Comparison of ENCODE assay signal across 20 cellular contexts in the genomic region with DNA sequence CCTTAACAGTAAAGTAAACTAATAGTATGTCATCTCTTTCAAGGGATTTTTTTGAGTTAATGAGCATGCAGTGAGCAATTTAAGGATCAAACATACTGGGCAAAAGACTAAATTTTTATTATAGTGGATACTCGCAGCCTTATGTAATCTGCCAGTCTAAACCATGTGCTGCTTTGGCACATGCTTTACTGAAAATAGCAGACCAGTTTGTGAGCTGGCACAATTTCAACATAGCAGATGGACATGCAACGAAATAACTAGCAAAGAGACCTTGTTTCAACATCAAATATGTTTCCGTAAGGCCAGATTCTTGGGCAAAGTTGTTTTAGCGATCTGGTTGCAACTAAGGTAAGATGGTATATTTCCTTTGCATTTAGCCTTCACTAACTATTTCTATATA.
DNase-seq lines count a peak whose midpoint lies in the region; ATAC-seq and TF ChIP-seq lines count a peak whose summit lies in the region.
"Had no signal": no experiment of that assay in that cellular context is flagged by ENCODE, and none has a peak within 500 bp of the region (broad histone marks: within the 10 kb centered on the region; RNA-seq: fewer than 3 reads in every experiment).

No MANE protein-coding gene starts in this region.

- DNase-seq in DMS 273 (lab: John Stamatoyannopoulos, UW; ENCODE audit: unreplicated experiment), result peak; percentile 98
- DNase-seq in NCI-H1694 treated with DMSO at 0.1 percent for 48 hours (lab: John Stamatoyannopoulos, UW), result peak; percentile 96
- DNase-seq in astrocyte of the hippocampus (ENCODE audit: low read depth, low spot score), result peak; percentile 0
- peak; percentile 3 for DNase-seq in epithelial cell of esophagus (ENCODE audit: low read depth)
- DNase-seq in left ventricle myocardium superior, result no peak
- DNase-seq: BE2C; CD4-positive, CD25-positive, alpha-beta regulatory T cell; COR-L47; DMS53; EL; H7; Karpas-422; MM.1S; NCI-H1105; NCI-H2227 treated with DMSO at 0.1 percent for 48 hours; NCI-H526 treated with DMSO at 0.1 percent for 48 hours had no signal

- no peak for TF ChIP-seq CTCF in epithelial cell of esophagus (IDR thresholded peaks at IDR 0.05; ENCODE audit: insufficient read depth, low read depth, low read length, missing control alignments)

- ATAC-seq in GM19328 (IDR thresholded peaks at IDR 0.05; ENCODE audit: unreplicated experiment) (no peak), left ventricle myocardium superior (no peak), HG02610 (IDR thresholded peaks at IDR 0.05; ENCODE audit: unreplicated experiment) (no peak), GM19397 (IDR thresholded peaks at IDR 0.05; ENCODE audit: unreplicated experiment) (no peak)
- ATAC-seq: Right ventricle myocardium inferior had no signal

- H3K4me3 ChIP-seq in epithelial cell of esophagus (ENCODE audit: low read length), result no peak overlapping the region

- intact Hi-C loops in left ventricle myocardium superior (cut with micrococcal nuclease), result no loop called here
